In the genomic region with DNA sequence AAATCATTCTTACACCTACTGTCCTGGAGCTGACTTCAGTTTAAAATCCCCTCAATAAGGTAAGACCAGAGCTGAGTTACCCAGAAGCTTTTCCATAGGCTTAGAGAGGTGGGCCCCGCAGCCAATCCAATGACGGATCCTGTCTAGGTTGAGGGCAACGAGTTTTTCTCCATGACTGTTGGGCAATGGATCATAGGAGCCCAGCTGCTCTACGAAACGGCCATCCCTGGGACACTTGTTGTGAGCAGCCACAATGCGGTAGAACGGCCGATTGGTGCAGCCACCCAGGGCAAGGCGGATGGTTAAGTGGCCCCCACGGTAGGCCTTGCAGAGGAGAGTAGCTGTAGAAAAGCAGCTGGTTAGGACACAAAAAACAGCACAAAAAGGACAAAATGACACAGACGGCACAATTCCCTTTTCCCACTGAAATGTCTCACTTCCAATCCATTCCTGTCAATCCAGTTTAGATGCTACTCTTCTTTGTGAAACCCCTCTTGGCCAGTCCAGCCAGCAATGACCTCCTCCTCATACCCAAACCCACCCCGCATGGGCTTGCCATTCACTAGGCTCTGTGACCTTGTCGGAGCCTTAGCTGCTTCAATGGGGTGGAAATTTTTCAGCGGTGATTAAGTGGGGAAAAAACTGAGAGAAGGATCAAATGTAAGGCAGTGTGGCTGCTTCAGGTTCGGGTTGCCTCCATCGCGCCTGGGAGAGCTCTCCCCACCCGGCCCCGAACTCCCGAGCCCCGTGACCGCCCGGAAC, we compare ENCODE assay signal across 1 cellular context.
A peak's percentile ranks its signal among the peaks of the same experiment; 100 is the strongest.
TF ChIP-seq lines count a peak whose summit lies in the region.

No MANE protein-coding gene starts in this region.

TF ChIP-seq in HepG2, 621 proteins besides CTCF, POLR2A, EP300 and RAD21 (continued from another document and continues in another):
- TF ChIP-seq, protein P1, sequence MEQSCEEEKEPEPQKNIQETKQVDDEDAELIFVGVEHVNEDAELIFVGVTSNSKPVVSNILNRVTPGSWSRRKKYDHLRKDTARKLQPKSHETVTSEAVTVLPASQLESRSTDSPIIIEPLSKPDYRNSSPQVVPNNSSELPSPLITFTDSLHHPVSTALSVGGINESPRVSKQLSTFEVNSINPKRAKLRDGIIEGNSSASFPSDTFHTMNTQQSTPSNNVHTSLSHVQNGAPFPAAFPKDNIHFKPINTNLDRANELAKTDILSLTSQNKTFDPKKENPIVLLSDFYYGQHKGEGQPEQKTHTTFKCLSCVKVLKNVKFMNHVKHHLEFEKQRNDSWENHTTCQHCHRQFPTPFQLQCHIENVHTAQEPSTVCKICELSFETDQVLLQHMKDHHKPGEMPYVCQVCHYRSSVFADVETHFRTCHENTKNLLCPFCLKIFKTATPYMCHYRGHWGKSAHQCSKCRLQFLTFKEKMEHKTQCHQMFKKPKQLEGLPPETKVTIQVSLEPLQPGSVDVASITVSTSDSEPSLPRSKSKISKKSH (CRISPR knock-in tag; IDR thresholded peaks at IDR 0.05; ENCODE audit: borderline replicate concordance) = no peak
- TF ChIP-seq TAF15 (IDR thresholded peaks at IDR 0.05; ENCODE audit: low read depth, low read length, poor library complexity, severe bottlenecking) (no peak), ZNF629 (CRISPR knock-in tag; conservative IDR thresholded peaks at IDR 0.05) (no peak), RELA (CRISPR knock-in tag; IDR thresholded peaks at IDR 0.05) (no peak), FLYWCH1 (CRISPR knock-in tag; IDR thresholded peaks at IDR 0.05) (0 out of 2 replicates have a peak, but pooled peaks have one; percentile 18), KDM5A (IDR thresholded peaks at IDR 0.05; ENCODE audit: borderline replicate concordance, low read length) (no peak), CBX2 (IDR thresholded peaks at IDR 0.05; ENCODE audit: low read depth, low read length) (no peak), CBX2 (CRISPR knock-in tag; IDR thresholded peaks at IDR 0.05; ENCODE audit: low read depth) (no peak), ZNF644 (CRISPR knock-in tag; IDR thresholded peaks at IDR 0.05; ENCODE audit: low read depth) (no peak), NFE2L2 (IDR thresholded peaks at IDR 0.05; ENCODE audit: low read length) (no peak), KLF9 (CRISPR knock-in tag; IDR thresholded peaks at IDR 0.05; ENCODE audit: low read depth) (no peak), ZFP1 (CRISPR knock-in tag; IDR thresholded peaks at IDR 0.05) (no peak), KDM1A (CRISPR knock-in tag; IDR thresholded peaks at IDR 0.05) (no peak), CHCHD3 (CRISPR knock-in tag; IDR thresholded peaks at IDR 0.05) (no peak), DPF2 (CRISPR knock-in tag; IDR thresholded peaks at IDR 0.05; ENCODE audit: borderline replicate concordance, low read depth) (no peak), ZNF773 (CRISPR knock-in tag; IDR thresholded peaks at IDR 0.05; ENCODE audit: borderline replicate concordance) (no peak), HOXA7 (CRISPR knock-in tag; IDR thresholded peaks at IDR 0.05) (no peak), NCOA5 (CRISPR knock-in tag; IDR thresholded peaks at IDR 0.05) (no peak), THYN1 (CRISPR knock-in tag; IDR thresholded peaks at IDR 0.05; ENCODE audit: borderline replicate concordance, low read depth) (no peak), KLF15 (CRISPR knock-in tag; IDR thresholded peaks at IDR 0.05; ENCODE audit: borderline replicate concordance) (no peak), ZNF335 (CRISPR knock-in tag; IDR thresholded peaks at IDR 0.05) (no peak), ZFP36L2 (CRISPR knock-in tag; IDR thresholded peaks at IDR 0.05) (0 out of 2 replicates have a peak, but pooled peaks have one; percentile 16), ZBTB8A (CRISPR knock-in tag; IDR thresholded peaks at IDR 0.05; ENCODE audit: borderline replicate concordance, low read depth) (peak; percentile 78; the same call in 1 of the 2 replicates), ETV6 (CRISPR knock-in tag; conservative IDR thresholded peaks at IDR 0.05) (no peak), ZBTB42 (CRISPR knock-in tag; IDR thresholded peaks at IDR 0.05) (no peak), NR2F1 (CRISPR knock-in tag; IDR thresholded peaks at IDR 0.05) (no peak), NR2F6 (IDR thresholded peaks at IDR 0.05) (no peak), NR2F6 (CRISPR knock-in tag; IDR thresholded peaks at IDR 0.05) (no peak), ZNF841 (CRISPR knock-in tag; IDR thresholded peaks at IDR 0.05; ENCODE audit: borderline replicate concordance) (no peak), MAZ (IDR thresholded peaks at IDR 0.05; ENCODE audit: borderline replicate concordance, low read depth, low read length) (no peak), MAZ (CRISPR knock-in tag; IDR thresholded peaks at IDR 0.05; ENCODE audit: low read depth) (no peak), ZFP62 (CRISPR knock-in tag; IDR thresholded peaks at IDR 0.05) (no peak), SP4 (CRISPR knock-in tag; IDR thresholded peaks at IDR 0.05) (no peak), ARNTL (CRISPR knock-in tag; IDR thresholded peaks at IDR 0.05) (no peak), SKI (IDR thresholded peaks at IDR 0.05; ENCODE audit: partially characterized antibody) (no peak), DMAP1 (CRISPR knock-in tag; IDR thresholded peaks at IDR 0.05) (no peak), STAT5B (CRISPR knock-in tag; IDR thresholded peaks at IDR 0.05) (no peak), ZNF709 (CRISPR knock-in tag; IDR thresholded peaks at IDR 0.05) (no peak), HOXA9 (CRISPR knock-in tag; IDR thresholded peaks at IDR 0.05; ENCODE audit: borderline replicate concordance) (no peak), SALL2 (CRISPR knock-in tag; IDR thresholded peaks at IDR 0.05) (no peak), ZNF780A (CRISPR knock-in tag; IDR thresholded peaks at IDR 0.05) (no peak), TCF7L2 (IDR thresholded peaks at IDR 0.05; ENCODE audit: low read depth, low read length) (no peak), SRY (CRISPR knock-in tag; IDR thresholded peaks at IDR 0.05) (no peak), IRF2 (CRISPR knock-in tag; IDR thresholded peaks at IDR 0.05) (no peak), ZKSCAN5 (CRISPR knock-in tag; IDR thresholded peaks at IDR 0.05) (no peak), GFI1 (CRISPR knock-in tag; IDR thresholded peaks at IDR 0.05; ENCODE audit: borderline replicate concordance) (0 out of 2 replicates have a peak, but pooled peaks have one; percentile 33), ZNF235 (CRISPR knock-in tag; IDR thresholded peaks at IDR 0.05; ENCODE audit: borderline replicate concordance) (no peak)
- TF ChIP-seq, protein P2, sequence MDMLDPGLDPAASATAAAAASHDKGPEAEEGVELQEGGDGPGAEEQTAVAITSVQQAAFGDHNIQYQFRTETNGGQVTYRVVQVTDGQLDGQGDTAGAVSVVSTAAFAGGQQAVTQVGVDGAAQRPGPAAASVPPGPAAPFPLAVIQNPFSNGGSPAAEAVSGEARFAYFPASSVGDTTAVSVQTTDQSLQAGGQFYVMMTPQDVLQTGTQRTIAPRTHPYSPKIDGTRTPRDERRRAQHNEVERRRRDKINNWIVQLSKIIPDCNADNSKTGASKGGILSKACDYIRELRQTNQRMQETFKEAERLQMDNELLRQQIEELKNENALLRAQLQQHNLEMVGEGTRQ (IDR thresholded peaks at IDR 0.05; ENCODE audit: low read depth, low read length) = no peak
- TF ChIP-seq, protein P2 (CRISPR knock-in tag; IDR thresholded peaks at IDR 0.05; ENCODE audit: borderline replicate concordance) = no peak
- TF ChIP-seq, protein P3, sequence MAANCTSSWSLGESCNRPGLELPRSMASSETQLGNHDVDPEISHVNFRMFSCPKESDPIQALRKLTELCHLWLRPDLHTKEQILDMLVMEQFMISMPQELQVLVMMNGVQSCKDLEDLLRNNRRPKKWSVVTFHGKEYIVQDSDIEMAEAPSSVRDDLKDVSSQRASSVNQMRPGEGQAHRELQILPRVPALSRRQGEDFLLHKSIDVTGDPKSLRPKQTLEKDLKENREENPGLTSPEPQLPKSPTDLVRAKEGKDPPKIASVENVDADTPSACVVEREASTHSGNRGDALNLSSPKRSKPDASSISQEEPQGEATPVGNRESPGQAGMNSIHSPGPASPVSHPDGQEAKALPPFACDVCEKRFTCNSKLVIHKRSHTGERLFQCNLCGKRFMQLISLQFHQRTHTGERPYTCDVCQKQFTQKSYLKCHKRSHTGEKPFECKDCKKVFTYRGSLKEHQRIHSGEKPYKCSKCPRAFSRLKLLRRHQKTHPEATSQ (CRISPR knock-in tag; IDR thresholded peaks at IDR 0.05; ENCODE audit: borderline replicate concordance) = no peak
- TF ChIP-seq, protein P4, sequence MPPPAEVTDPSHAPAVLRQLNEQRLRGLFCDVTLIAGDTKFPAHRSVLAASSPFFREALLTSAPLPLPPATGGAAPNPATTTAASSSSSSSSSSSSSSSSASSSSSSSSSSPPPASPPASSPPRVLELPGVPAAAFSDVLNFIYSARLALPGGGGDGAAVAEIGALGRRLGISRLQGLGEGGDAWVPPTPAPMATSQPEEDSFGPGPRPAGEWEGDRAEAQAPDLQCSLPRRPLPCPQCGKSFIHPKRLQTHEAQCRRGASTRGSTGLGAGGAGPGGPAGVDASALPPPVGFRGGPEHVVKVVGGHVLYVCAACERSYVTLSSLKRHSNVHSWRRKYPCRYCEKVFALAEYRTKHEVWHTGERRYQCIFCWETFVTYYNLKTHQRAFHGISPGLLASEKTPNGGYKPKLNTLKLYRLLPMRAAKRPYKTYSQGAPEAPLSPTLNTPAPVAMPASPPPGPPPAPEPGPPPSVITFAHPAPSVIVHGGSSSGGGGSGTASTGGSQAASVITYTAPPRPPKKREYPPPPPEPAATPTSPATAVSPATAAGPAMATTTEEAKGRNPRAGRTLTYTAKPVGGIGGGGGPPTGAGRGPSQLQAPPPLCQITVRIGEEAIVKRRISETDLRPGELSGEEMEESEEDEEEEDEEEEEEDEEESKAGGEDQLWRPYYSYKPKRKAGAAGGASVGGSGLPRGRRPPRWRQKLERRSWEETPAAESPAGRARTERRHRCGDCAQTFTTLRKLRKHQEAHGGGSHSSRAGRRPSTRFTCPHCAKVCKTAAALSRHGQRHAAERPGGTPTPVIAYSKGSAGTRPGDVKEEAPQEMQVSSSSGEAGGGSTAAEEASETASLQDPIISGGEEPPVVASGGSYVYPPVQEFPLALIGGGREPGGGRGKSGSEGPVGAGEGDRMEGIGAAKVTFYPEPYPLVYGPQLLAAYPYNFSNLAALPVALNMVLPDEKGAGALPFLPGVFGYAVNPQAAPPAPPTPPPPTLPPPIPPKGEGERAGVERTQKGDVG (CRISPR knock-in tag; IDR thresholded peaks at IDR 0.05; ENCODE audit: borderline replicate concordance) = no peak
- TF ChIP-seq, protein P5, sequence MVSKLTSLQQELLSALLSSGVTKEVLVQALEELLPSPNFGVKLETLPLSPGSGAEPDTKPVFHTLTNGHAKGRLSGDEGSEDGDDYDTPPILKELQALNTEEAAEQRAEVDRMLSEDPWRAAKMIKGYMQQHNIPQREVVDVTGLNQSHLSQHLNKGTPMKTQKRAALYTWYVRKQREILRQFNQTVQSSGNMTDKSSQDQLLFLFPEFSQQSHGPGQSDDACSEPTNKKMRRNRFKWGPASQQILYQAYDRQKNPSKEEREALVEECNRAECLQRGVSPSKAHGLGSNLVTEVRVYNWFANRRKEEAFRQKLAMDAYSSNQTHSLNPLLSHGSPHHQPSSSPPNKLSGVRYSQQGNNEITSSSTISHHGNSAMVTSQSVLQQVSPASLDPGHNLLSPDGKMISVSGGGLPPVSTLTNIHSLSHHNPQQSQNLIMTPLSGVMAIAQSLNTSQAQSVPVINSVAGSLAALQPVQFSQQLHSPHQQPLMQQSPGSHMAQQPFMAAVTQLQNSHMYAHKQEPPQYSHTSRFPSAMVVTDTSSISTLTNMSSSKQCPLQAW (CRISPR knock-in tag; IDR thresholded peaks at IDR 0.05) = 0 out of 2 replicates have a peak, but pooled peaks have one; percentile 26
- TF ChIP-seq, protein P6, sequence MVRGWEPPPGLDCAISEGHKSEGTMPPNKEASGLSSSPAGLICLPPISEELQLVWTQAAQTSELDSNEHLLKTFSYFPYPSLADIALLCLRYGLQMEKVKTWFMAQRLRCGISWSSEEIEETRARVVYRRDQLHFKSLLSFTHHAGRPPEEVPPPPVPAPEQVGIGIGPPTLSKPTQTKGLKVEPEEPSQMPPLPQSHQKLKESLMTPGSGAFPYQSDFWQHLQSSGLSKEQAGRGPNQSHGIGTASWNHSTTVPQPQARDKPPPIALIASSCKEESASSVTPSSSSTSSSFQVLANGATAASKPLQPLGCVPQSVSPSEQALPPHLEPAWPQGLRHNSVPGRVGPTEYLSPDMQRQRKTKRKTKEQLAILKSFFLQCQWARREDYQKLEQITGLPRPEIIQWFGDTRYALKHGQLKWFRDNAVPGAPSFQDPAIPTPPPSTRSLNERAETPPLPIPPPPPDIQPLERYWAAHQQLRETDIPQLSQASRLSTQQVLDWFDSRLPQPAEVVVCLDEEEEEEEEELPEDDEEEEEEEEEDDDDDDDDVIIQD (CRISPR knock-in tag; IDR thresholded peaks at IDR 0.05; ENCODE audit: low read depth) = no peak
- TF ChIP-seq, protein P7, sequence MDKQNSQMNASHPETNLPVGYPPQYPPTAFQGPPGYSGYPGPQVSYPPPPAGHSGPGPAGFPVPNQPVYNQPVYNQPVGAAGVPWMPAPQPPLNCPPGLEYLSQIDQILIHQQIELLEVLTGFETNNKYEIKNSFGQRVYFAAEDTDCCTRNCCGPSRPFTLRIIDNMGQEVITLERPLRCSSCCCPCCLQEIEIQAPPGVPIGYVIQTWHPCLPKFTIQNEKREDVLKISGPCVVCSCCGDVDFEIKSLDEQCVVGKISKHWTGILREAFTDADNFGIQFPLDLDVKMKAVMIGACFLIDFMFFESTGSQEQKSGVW (CRISPR knock-in tag; IDR thresholded peaks at IDR 0.05; ENCODE audit: borderline replicate concordance) = no peak
- TF ChIP-seq, protein P8, sequence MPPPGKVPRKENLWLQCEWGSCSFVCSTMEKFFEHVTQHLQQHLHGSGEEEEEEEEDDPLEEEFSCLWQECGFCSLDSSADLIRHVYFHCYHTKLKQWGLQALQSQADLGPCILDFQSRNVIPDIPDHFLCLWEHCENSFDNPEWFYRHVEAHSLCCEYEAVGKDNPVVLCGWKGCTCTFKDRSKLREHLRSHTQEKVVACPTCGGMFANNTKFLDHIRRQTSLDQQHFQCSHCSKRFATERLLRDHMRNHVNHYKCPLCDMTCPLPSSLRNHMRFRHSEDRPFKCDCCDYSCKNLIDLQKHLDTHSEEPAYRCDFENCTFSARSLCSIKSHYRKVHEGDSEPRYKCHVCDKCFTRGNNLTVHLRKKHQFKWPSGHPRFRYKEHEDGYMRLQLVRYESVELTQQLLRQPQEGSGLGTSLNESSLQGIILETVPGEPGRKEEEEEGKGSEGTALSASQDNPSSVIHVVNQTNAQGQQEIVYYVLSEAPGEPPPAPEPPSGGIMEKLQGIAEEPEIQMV (CRISPR knock-in tag; IDR thresholded peaks at IDR 0.05; ENCODE audit: low read depth) = no peak
- TF ChIP-seq, protein P9, sequence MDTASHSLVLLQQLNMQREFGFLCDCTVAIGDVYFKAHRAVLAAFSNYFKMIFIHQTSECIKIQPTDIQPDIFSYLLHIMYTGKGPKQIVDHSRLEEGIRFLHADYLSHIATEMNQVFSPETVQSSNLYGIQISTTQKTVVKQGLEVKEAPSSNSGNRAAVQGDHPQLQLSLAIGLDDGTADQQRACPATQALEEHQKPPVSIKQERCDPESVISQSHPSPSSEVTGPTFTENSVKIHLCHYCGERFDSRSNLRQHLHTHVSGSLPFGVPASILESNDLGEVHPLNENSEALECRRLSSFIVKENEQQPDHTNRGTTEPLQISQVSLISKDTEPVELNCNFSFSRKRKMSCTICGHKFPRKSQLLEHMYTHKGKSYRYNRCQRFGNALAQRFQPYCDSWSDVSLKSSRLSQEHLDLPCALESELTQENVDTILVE (CRISPR knock-in tag; IDR thresholded peaks at IDR 0.05) = no peak
